ENCODE assay signal across 25 cellular contexts in the genomic region with DNA sequence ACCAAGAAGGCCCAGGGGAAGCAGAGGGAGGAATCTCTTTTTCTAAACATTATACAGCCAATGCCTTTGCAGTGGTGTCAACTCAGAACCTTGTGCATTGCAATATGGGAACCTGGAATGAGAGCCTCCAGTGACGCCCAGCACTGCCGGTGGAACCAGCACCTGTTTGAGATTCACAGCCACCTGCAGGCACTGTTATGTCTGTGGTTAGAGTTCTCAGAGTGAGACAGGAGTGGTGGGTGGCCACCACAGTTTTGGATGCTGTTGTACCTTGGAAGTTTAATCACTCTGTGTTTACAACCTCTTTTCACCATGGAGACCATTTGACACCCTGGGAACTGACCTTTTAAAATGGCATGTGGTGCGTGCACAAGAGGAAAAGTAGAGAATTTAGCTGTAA.
"Had no signal": no experiment of that assay in that cellular context is flagged by ENCODE, and none has a peak within 500 bp of the region (broad histone marks: within the 10 kb centered on the region; RNA-seq: fewer than 3 reads in every experiment).

No MANE protein-coding gene starts in this region.

- H3K36me3 Mint-ChIP-seq: T-cell had no signal

- H3K9ac ChIP-seq: SK-N-SH had no signal

- H3K9me3 ChIP-seq: SK-N-SH had no signal

- ATAC-seq: Panc1, PC-3, T-cell had no signal

- H3K27ac Mint-ChIP-seq: T-cell had no signal

- H3K9me3 Mint-ChIP-seq: T-cell had no signal

- DNase-seq: Kasumi-1; KG1; NCI-H1092; NCI-H1105 treated with DMSO at 0.1 percent for 48 hours; NCI-H1417 treated with DMSO at 0.1 percent for 48 hours; NCI-H146; NCI-H1694 treated with DMSO at 0.1 percent for 48 hours; NCI-H1930; NCI-H2081; NCI-H2107; NCI-H2171; NCI-H226; NCI-H446; NCI-H510A; NCI-H524 treated with DMSO at 0.1 percent for 48 hours; NCI-H69; NCI-H774; NK-92 treated with Interleukin-12 subunit alpha and Interleukin-12 subunit beta, amount 100 ng/mL, for 24 hours; PC-3; SHP77; SK-N-SH; SW 1271; T-cell had no signal

- H3K4me2 ChIP-seq: SK-N-SH had no signal

- H3K4me3 Mint-ChIP-seq: T-cell had no signal

- H3K27ac ChIP-seq: RWPE1 had no signal

- H3K4me1 Mint-ChIP-seq: T-cell had no signal
